ENCODE assay signal across 20 cellular contexts in the genomic region with DNA sequence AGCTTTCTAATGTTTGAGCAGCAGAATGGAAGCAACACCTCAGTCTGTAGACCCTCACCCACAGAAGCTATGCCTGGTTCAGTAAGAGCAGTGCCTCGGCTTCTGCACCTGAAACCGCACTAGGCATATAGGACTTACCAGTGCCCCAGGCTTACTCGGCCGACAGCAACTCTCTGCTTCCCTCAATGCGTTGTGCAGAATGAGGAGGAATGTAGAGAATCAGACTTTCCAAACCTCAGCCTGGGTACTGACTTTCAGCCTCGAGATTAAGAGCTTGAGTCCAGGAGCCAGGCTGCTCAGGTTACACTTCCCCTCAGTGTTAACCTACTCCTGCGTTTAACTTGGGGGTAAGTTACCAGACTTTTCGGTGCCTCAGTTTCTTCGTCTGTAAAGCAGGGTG. TPM values are rescaled to one million over a fixed set of nuclear protein-coding genes. Genes with fewer than 3 reads are reported as not detected.
"Had no signal": no experiment of that assay in that cellular context is flagged by ENCODE, and none has a peak within 500 bp of the region (broad histone marks: within the 10 kb centered on the region; RNA-seq: fewer than 3 reads in every experiment).

No MANE protein-coding gene starts in this region.

- H3K4me3 ChIP-seq: K562 had no signal

- H3K4me3 Mint-ChIP-seq: IgD-negative memory B cell had no signal

- H3K9me3 Mint-ChIP-seq: IgD-negative memory B cell had no signal

- H3K4me2 ChIP-seq: SK-N-SH had no signal

- H3K9me3 ChIP-seq: SK-N-SH had no signal

- ATAC-seq: K562 had no signal

- H3K27ac ChIP-seq: KMS-11 had no signal

- H3K9ac ChIP-seq: KMS-11, SK-N-SH had no signal

- H3K36me3 Mint-ChIP-seq: IgD-negative memory B cell had no signal

- DNase-seq: Kasumi-1, MM.1S, NCI-H1092 treated with DMSO at 0.1 percent for 48 hours, NCI-H1436, NCI-H187, NCI-H2029 treated with DMSO at 0.1 percent for 48 hours, NCI-H2171 treated with DMSO at 0.1 percent for 48 hours, NCI-H345, NCI-H446 treated with DMSO at 0.1 percent for 48 hours, NCI-H510A treated with DMSO at 0.1 percent for 48 hours, NCI-H526, RPMI8226, SHP77, SK-N-SH, SW 1271 had no signal

RNA-seq across cellular contexts. Expression of gene EYA2, which starts 8.6 kb away (rescaled TPM):
- total RNA-seq: HT1080, K562, SK-MEL-5 had no signal
